12 cellular contexts compared by ENCODE assay signal in genomic region chr6:32397252-32397920, GRCh38. TPM values are rescaled to one million over a fixed set of nuclear protein-coding genes. Genes with fewer than 3 reads are reported as not detected.
DNase-seq lines count a peak whose midpoint lies in the region; ATAC-seq, FAIRE-seq and TF ChIP-seq lines count a peak whose summit lies in the region.
"Had no signal": no experiment of that assay in that cellular context is flagged by ENCODE, and none has a peak within 500 bp of the region (broad histone marks: within the 10 kb centered on the region; RNA-seq: fewer than 3 reads in every experiment).

No MANE protein-coding gene starts in this region.

- no peak for TF ChIP-seq RAD21 in K562 (CRISPR knock-in tag; conservative IDR thresholded peaks at IDR 0.05 in 1 of 2, IDR thresholded peaks at IDR 0.05 in 1 of 2)

- TF ChIP-seq CTCF in GM20000 (IDR thresholded peaks at IDR 0.05; ENCODE audit: extremely low read depth, missing control alignments): no peak
- no peak for TF ChIP-seq CTCF in K562 (IDR thresholded peaks at IDR 0.05 in 2 of 3, conservative IDR thresholded peaks at IDR 0.05 in 1 of 3; ENCODE audit: insufficient read depth in 2 of 3, low read depth in 1 of 3, low read length in 3 of 3)
- TF ChIP-seq CTCF in BE2C (IDR thresholded peaks at IDR 0.05; ENCODE audit: low read depth, low read length): no peak

- no peaks in the 10 kb centered on the region for H3K79me2 ChIP-seq in K562 (ENCODE audit: control insufficient read depth, insufficient read depth, low read length)

- H3K27ac ChIP-seq in K562 (ENCODE audit: extremely low read depth, low read depth, low read length): no peak overlapping the region

- TF ChIP-seq EP300 in K562 (IDR thresholded peaks at IDR 0.05; ENCODE audit: low read length): no peak

- no peak overlapping the region for H3K4me2 ChIP-seq in K562 (ENCODE audit: insufficient read depth, low read length)

- WGBS in K562 (ENCODE audit: insufficient coverage, low coverage, missing lambda C conversion rate): under 1% methylated on average over 7 of the region's 7 CpGs

- peaks cover 12 to 20% of the 10 kb centered on the region in 2 experiments for H3K27me3 ChIP-seq in K562 (ENCODE audit: control insufficient read depth in 2 of 2, insufficient read depth in 2 of 2, low read length in 2 of 2)
- H3K27me3 ChIP-seq in BE2C: peaks cover 33% of the 10 kb centered on the region

- intact Hi-C loops in K562 (cut with micrococcal nuclease): no loop called here

- H3K4me1 ChIP-seq in K562 (replicated peaks in 1 of 2; ENCODE audit: control insufficient read depth in 2 of 2, insufficient read depth in 2 of 2, low read length in 2 of 2): no peaks in the 10 kb centered on the region
- no peaks in the 10 kb centered on the region for H3K4me1 ChIP-seq in BE2C
- H3K4me1 ChIP-seq: Caco-2 had no signal

- FAIRE-seq in GM18507 (lab: Jason Lieb, UNC) (peak; percentile 96), K562 (lab: Jason Lieb, UNC) (no peak)

- no TSS peak for BruUV-seq in K562 (replicated peaks; lab: Mats Ljungman, UMichigan)

- CTCF ChIA-PET in K562 (lab: Yijun Ruan, JAX; ENCODE audit: low intra/inter-chr PET ratio): no interaction called here

- no peaks in the 10 kb centered on the region for H3K9me3 ChIP-seq in K562 (replicated peaks; ENCODE audit: control insufficient read depth, insufficient read depth, low read depth, low read length)
- no peaks in the 10 kb centered on the region for H3K9me3 ChIP-seq in BE2C
- H3K9me3 ChIP-seq: Caco-2 had no signal

- no peaks in the 10 kb centered on the region for H4K20me1 ChIP-seq in K562 (replicated peaks; ENCODE audit: control insufficient read depth, insufficient read depth, low read length)

- no peak overlapping the region for H2AFZ ChIP-seq in K562 (ENCODE audit: low read depth, low read length)

- in situ Hi-C loops in K562 (cut with MboI): no loop called here

- H3K9ac ChIP-seq in K562 (ENCODE audit: insufficient read depth in 1 of 2, low read depth in 2 of 2, low read length in 2 of 2): no peak overlapping the region

- TF ChIP-seq POLR2A in K562 (conservative IDR thresholded peaks at IDR 0.05): no peak

- H3K36me3 ChIP-seq in K562 (ENCODE audit: control insufficient read depth, insufficient read depth, low read length) (no peaks in the 10 kb centered on the region), BE2C (no peaks in the 10 kb centered on the region)

- H3K4me3 ChIP-seq in K562 (no peak overlapping the region), BE2C (ENCODE audit: low read depth, low read length) (no peak overlapping the region)

- POLR2A ChIA-PET in K562 (lab: Yijun Ruan, JAX): interaction anchor here (0.6 to 0.8 kb wide), 3 partner anchors 9 to 1931 kb away, joined by 3 read pairs; no protein-coding TSS in a partner anchor

- no peak for DNase-seq in GM18507 (ENCODE audit: extremely low spot score, insufficient read length, low read depth)
- peak; percentile 74 for DNase-seq in GM20000 (ENCODE audit: low spot score)
- no peak for DNase-seq in K562 (ENCODE audit: extremely low read depth in 1 of 4, low spot score in 3 of 4)
- no peak for DNase-seq in NCI-H226
- DNase-seq in SK-N-DZ (ENCODE audit: low spot score): no peak
- DNase-seq in BE2C: no peak
- no peak for DNase-seq in cortex of kidney (lab: John Stamatoyannopoulos, UW)
- DNase-seq: Caco-2, GOT3, mammary epithelial cell had no signal

- ATAC-seq in HG03095 (IDR thresholded peaks at IDR 0.05; ENCODE audit: unreplicated experiment) (peak; percentile 78), K562 (0 out of 3 replicates have a peak, but pooled peaks have one; percentile 36)

- H3K9me1 ChIP-seq in K562 (ENCODE audit: control insufficient read depth, insufficient read depth, low read length): no peaks in the 10 kb centered on the region

TF ChIP-seq in K562, 482 proteins besides CTCF, POLR2A, EP300 and RAD21 (continues in another document):
- TF ChIP-seq HLTF (IDR thresholded peaks at IDR 0.05): no peak
- TF ChIP-seq JUNB (CRISPR knock-in tag; conservative IDR thresholded peaks at IDR 0.05): 0 out of 2 replicates have a peak, but pooled peaks have one; percentile 49
- no peak for TF ChIP-seq HMBOX1 (IDR thresholded peaks at IDR 0.05)
- TF ChIP-seq PURB (CRISPR knock-in tag; IDR thresholded peaks at IDR 0.05; ENCODE audit: low read depth): no peak
- no peak for TF ChIP-seq KLF13 (tag; IDR thresholded peaks at IDR 0.05; ENCODE audit: borderline replicate concordance, low read depth)
- no peak for TF ChIP-seq ZNF121 (CRISPR knock-in tag; conservative IDR thresholded peaks at IDR 0.05)

RNA-seq across cellular contexts. Expression of gene BTNL2, which starts 9.6 kb away (rescaled TPM):
- total RNA-seq in K562 (2011; cell fraction: chromatin; rRNA removed; ENCODE audit: low replicate concordance): not detected in 2 replicates
- not detected in 2 replicates for total RNA-seq in K562 (2011; cell fraction: nucleolus; rRNA removed)
- not detected in 2 replicates for total RNA-seq in K562 (2011; cell fraction: nucleoplasm; rRNA removed)
- not detected in 2 replicates for total RNA-seq in K562 (2014; rRNA removed)
- not detected in 2 replicates for total RNA-seq in K562 (2014; rRNA removed; fragmentation: Illumina TruSeq; extraction: Trizol)
- not detected in 2 replicates for total RNA-seq in K562 (2015; rRNA removed; fragmentation: Illumina TruSeq; extraction: Trizol)
- not detected in 2 replicates for total RNA-seq in K562 (2021)
- polyA plus RNA-seq in K562 (2011; rRNA removed): not detected in 2 replicates
- not detected in 2 replicates for polyA plus RNA-seq in K562 (2011; cell fraction: cytosol; rRNA removed)
- not detected in 2 replicates for polyA plus RNA-seq in K562 (2011; cell fraction: nucleus; rRNA removed)
- polyA plus RNA-seq in K562 (2012): not detected in 2 replicates
- not detected in 2 replicates for polyA plus RNA-seq in K562 (2014; fragmentation: Illumina TruSeq; extraction: Trizol)
- polyA plus RNA-seq in K562 (2014; fragmentation: Nextera tagmentation; extraction: Ambion mirVana): not detected
- polyA plus RNA-seq in K562 (2014; rRNA removed): not detected in 2 replicates
- not detected in 2 replicates for polyA minus RNA-seq in K562 (2011; rRNA and poly(A)+ RNA removed)
- not detected in 2 replicates for polyA minus RNA-seq in K562 (2011; cell fraction: cytosol; rRNA and poly(A)+ RNA removed)
- polyA minus RNA-seq in K562 (2011; cell fraction: nucleus; rRNA and poly(A)+ RNA removed): not detected in 2 replicates
- polyA plus RNA-seq in SK-N-DZ (2014; cell fraction: cytosol; rRNA removed): not detected in 2 replicates
- not detected in 2 replicates for polyA plus RNA-seq in SK-N-DZ (2014; cell fraction: nucleus; rRNA removed)
- not detected for polyA plus RNA-seq in BE2C (2012; ENCODE audit: insufficient read depth, insufficient read length, low read depth)
- total RNA-seq: Caco-2, mammary epithelial cell, RPMI7951 had no signal
- polyA plus RNA-seq: mammary epithelial cell had no signal

RNA-seq across cellular contexts. Expression of gene TSBP1, which starts 25.7 kb away (rescaled TPM):
- total RNA-seq in K562 (2011; cell fraction: chromatin; rRNA removed; ENCODE audit: low replicate concordance): not detected in 2 replicates
- not detected in 2 replicates for total RNA-seq in K562 (2011; cell fraction: nucleolus; rRNA removed)
- not detected in 2 replicates for total RNA-seq in K562 (2011; cell fraction: nucleoplasm; rRNA removed)
- not detected in 2 replicates for total RNA-seq in K562 (2014; rRNA removed)
- not detected in 2 replicates for total RNA-seq in K562 (2014; rRNA removed; fragmentation: Illumina TruSeq; extraction: Trizol)
- not detected in 2 replicates for total RNA-seq in K562 (2015; rRNA removed; fragmentation: Illumina TruSeq; extraction: Trizol)
- total RNA-seq in K562 (2021): not detected in 2 replicates
- polyA plus RNA-seq in K562 (2011; rRNA removed): not detected in 2 replicates
- polyA plus RNA-seq in K562 (2011; cell fraction: cytosol; rRNA removed): not detected in 2 replicates
- polyA plus RNA-seq in K562 (2011; cell fraction: nucleus; rRNA removed): not detected in 2 replicates
- 0.04 TPM in 1 of 2 replicates, not detected in the other for polyA plus RNA-seq in K562 (2012)
- polyA plus RNA-seq in K562 (2014; fragmentation: Illumina TruSeq; extraction: Trizol): not detected in 2 replicates
- polyA plus RNA-seq in K562 (2014; fragmentation: Nextera tagmentation; extraction: Ambion mirVana): not detected
- polyA plus RNA-seq in K562 (2014; rRNA removed): not detected in 2 replicates
- polyA minus RNA-seq in K562 (2011; rRNA and poly(A)+ RNA removed): not detected in 2 replicates
- not detected in 2 replicates for polyA minus RNA-seq in K562 (2011; cell fraction: cytosol; rRNA and poly(A)+ RNA removed)
- not detected in 2 replicates for polyA minus RNA-seq in K562 (2011; cell fraction: nucleus; rRNA and poly(A)+ RNA removed)
- polyA plus RNA-seq in SK-N-DZ (2014; cell fraction: cytosol; rRNA removed): not detected in 2 replicates
- not detected in 2 replicates for polyA plus RNA-seq in SK-N-DZ (2014; cell fraction: nucleus; rRNA removed)
- not detected for polyA plus RNA-seq in BE2C (2012; ENCODE audit: insufficient read depth, insufficient read length, low read depth)
- total RNA-seq: Caco-2, mammary epithelial cell, RPMI7951 had no signal
- polyA plus RNA-seq: mammary epithelial cell had no signal

RNA-seq across cellular contexts. Expression of gene HLA-DRA, which starts 42.3 kb away (rescaled TPM):
- not detected in 2 replicates for total RNA-seq in K562 (2011; cell fraction: chromatin; rRNA removed; ENCODE audit: low replicate concordance)
- not detected in 2 replicates for total RNA-seq in K562 (2011; cell fraction: nucleolus; rRNA removed)
- total RNA-seq in K562 (2011; cell fraction: nucleoplasm; rRNA removed): not detected in 2 replicates
- not detected in 2 replicates for total RNA-seq in K562 (2014; rRNA removed)
- total RNA-seq in K562 (2014; rRNA removed; fragmentation: Illumina TruSeq; extraction: Trizol): not detected in 2 replicates
- total RNA-seq in K562 (2015; rRNA removed; fragmentation: Illumina TruSeq; extraction: Trizol): 0.34 and 0.47 TPM in 2 replicates
- total RNA-seq in K562 (2021): 1.8 and 2.4 TPM in 2 replicates
- not detected in 2 replicates for polyA plus RNA-seq in K562 (2011; rRNA removed)
- not detected in 2 replicates for polyA plus RNA-seq in K562 (2011; cell fraction: cytosol; rRNA removed)
- not detected in 2 replicates for polyA plus RNA-seq in K562 (2011; cell fraction: nucleus; rRNA removed)
- 0.05 and 0.42 TPM in 2 replicates for polyA plus RNA-seq in K562 (2012)
- polyA plus RNA-seq in K562 (2014; fragmentation: Illumina TruSeq; extraction: Trizol): 0.53 TPM in 1 of 2 replicates, not detected in the other
- polyA plus RNA-seq in K562 (2014; fragmentation: Nextera tagmentation; extraction: Ambion mirVana): under 1 TPM; 0.18 to 0.31 TPM
- 0.41 and 0.80 TPM in 2 replicates for polyA plus RNA-seq in K562 (2014; rRNA removed)
- polyA minus RNA-seq in K562 (2011; rRNA and poly(A)+ RNA removed): 0.15 TPM in 1 of 2 replicates, not detected in the other
- not detected in 2 replicates for polyA minus RNA-seq in K562 (2011; cell fraction: cytosol; rRNA and poly(A)+ RNA removed)
- not detected in 2 replicates for polyA minus RNA-seq in K562 (2011; cell fraction: nucleus; rRNA and poly(A)+ RNA removed)
- polyA plus RNA-seq in SK-N-DZ (2014; cell fraction: cytosol; rRNA removed): not detected in 2 replicates
- not detected in 2 replicates for polyA plus RNA-seq in SK-N-DZ (2014; cell fraction: nucleus; rRNA removed)
- not detected for polyA plus RNA-seq in BE2C (2012; ENCODE audit: insufficient read depth, insufficient read length, low read depth)
- total RNA-seq: Caco-2 had no signal
